ENCODE assay signal across 8 cellular contexts in the genomic region with DNA sequence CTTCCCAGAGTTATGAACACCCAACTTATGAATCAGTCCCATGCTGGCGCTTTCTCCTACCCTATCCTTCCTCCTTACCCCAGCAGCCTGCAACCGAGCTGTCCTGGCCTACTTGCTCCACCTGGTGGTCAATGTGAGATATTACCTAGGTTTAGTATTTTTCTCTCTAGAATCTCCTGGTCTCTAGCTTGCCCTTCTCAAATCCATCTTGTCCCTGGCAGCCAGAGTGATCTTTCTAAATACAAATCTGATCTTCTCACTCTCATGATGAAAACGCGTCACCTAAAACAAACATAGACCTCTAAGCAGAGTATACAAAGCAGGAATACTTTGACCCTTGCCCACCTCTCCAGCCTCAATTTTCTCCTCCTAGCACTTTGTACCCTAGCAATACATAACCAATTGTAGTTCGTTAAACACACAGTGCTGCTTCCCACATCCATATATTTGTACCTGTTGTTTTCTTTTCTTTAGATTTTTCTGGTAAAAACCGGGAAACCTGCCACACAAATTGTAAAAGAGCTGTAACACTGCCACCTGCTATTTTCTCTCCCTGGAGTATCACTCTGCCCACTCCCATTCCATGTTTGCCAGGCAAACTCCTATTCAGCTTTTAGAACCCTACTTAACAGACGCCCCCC. TPM values are rescaled to one million over a fixed set of nuclear protein-coding genes. Genes with fewer than 3 reads are reported as not detected.
DNase-seq lines count a peak whose midpoint lies in the region; ATAC-seq and TF ChIP-seq lines count a peak whose summit lies in the region.

No MANE protein-coding gene starts in this region.

- TF ChIP-seq CTCF in thoracic aorta (IDR thresholded peaks at IDR 0.05) = peak; percentile 65

- no peak overlapping the region for H3K4me3 ChIP-seq in thoracic aorta

- H3K9me3 ChIP-seq in thoracic aorta = no peaks in the 10 kb centered on the region

- H3K27ac ChIP-seq in thoracic aorta = no peak overlapping the region

- DNase-seq in Ammon's horn (ENCODE audit: low spot score) (peak; percentile 34), NCI-H1694 (lab: John Stamatoyannopoulos, UW) (peak; percentile 7), dermis blood vessel endothelial cell (peak; percentile 69), medulla oblongata (ENCODE audit: extremely low spot score) (peak; percentile 53), thoracic aorta (ENCODE audit: low spot score) (no peak)
- DNase-seq in activated CD4-positive, alpha-beta T cell treated with anti-CD3 and anti-CD28 coated beads for 1 hour = peak; percentile 26

- no peaks in the 10 kb centered on the region for H3K4me1 ChIP-seq in thoracic aorta (ENCODE audit: control insufficient read depth in 1 of 2, low read depth in 2 of 2)

- H3K27me3 ChIP-seq in thoracic aorta (replicated peaks; ENCODE audit: insufficient read depth) = no peaks in the 10 kb centered on the region

- no peaks in the 10 kb centered on the region for H3K36me3 ChIP-seq in thoracic aorta

- peak; percentile 56 for ATAC-seq in GM19452 (IDR thresholded peaks at IDR 0.05; ENCODE audit: unreplicated experiment)
- ATAC-seq in thoracic aorta (ENCODE audit: insufficient number of reproducible peaks, low FRiP score, low read depth) = no peak
- no peak for ATAC-seq in GM19395 (IDR thresholded peaks at IDR 0.05; ENCODE audit: unreplicated experiment)

RNA-seq across cellular contexts. Expression of gene TCP11L2, which starts 20.0 kb away (rescaled TPM):
- total RNA-seq in dermis blood vessel endothelial cell = 49.0 and 64.5 TPM in 2 replicates
- total RNA-seq in thoracic aorta = 10 to 100 TPM; 23.1 to 23.2 TPM

RNA-seq across cellular contexts. Expression of gene CKAP4, which starts 34.8 kb away (rescaled TPM):
- total RNA-seq in dermis blood vessel endothelial cell (72.7 and 111 TPM in 2 replicates), thoracic aorta (10 to 100 TPM; 81.4 to 85.1 TPM)
